ENCODE assay signal across 12 cellular contexts in the genomic region with DNA sequence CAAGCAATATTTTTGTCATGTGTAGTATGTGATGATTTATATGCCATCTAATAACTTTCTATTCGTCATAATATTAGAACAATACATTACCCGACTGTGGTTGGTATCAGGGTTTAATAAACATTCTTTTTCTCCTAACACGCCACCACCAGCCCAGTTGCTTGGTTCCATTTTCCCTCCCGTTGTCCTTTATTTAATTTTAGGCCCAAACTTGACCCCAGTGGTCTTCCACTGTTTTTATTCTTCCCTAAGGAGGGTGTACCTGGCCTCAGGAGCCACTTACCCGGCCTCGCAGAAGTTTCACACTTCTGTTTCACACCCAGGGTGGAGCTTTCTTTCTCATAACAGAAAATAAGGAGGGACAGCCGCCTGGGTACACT. TPM values are rescaled to one million over a fixed set of nuclear protein-coding genes. Genes with fewer than 3 reads are reported as not detected.
A peak's percentile ranks its signal among the peaks of the same experiment; 100 is the strongest.
DNase-seq lines count a peak whose midpoint lies in the region; ATAC-seq and TF ChIP-seq lines count a peak whose summit lies in the region.
"Had no signal": no experiment of that assay in that cellular context is flagged by ENCODE, and none has a peak within 500 bp of the region (broad histone marks: within the 10 kb centered on the region; RNA-seq: fewer than 3 reads in every experiment).

No MANE protein-coding gene starts in this region.

- intact Hi-C loops in prostate gland (cut with DNase I) = loop anchor here (2.0 kb wide), 1 partner anchor 34 kb away; the partner anchor contains the start of gene PIM1

- H2AFZ ChIP-seq in GM23338 = no peak overlapping the region

- peaks cover 6% of the 10 kb centered on the region for H3K9me3 Mint-ChIP-seq in GM23338
- H3K9me3 Mint-ChIP-seq: IgD-negative memory B cell had no signal

- peaks cover 3% of the 10 kb centered on the region; the same call in 1 of the 2 replicates for H4K20me1 ChIP-seq in GM23338 (replicated peaks; ENCODE audit: insufficient read depth)

- H3K4me1 ChIP-seq in GM23338 (ENCODE audit: insufficient read depth) = peaks cover 48% of the 10 kb centered on the region
- peaks cover 42% of the 10 kb centered on the region for H3K4me1 ChIP-seq in foreskin keratinocyte
- H3K4me1 ChIP-seq in prostate gland (replicated peaks) = no peaks in the 10 kb centered on the region

- peak overlapping the region; percentile 99 for H3K27ac Mint-ChIP-seq in GM23338
- H3K27ac Mint-ChIP-seq: IgD-negative memory B cell had no signal

- peak overlapping the region; percentile 70 for H3K4me3 ChIP-seq in GM23338
- H3K4me3 ChIP-seq in SK-N-MC = peak overlapping the region; percentile 94
- H3K4me3 ChIP-seq in prostate gland = no peak overlapping the region

- H3K27me3 Mint-ChIP-seq in GM23338 (ENCODE audit: insufficient read depth, low read depth, poor library complexity) = peaks cover 14% of the 10 kb centered on the region
- H3K27me3 Mint-ChIP-seq: IgD-negative memory B cell had no signal

- WGBS in prostate gland = 80% methylated on average over 7 of the region's 7 CpGs

- H3K27ac ChIP-seq in GM23338 (ENCODE audit: low read depth) (peak overlapping the region; percentile 100), SK-N-MC (peak overlapping the region; percentile 99), foreskin keratinocyte (peak overlapping the region; percentile 97), prostate gland (peak overlapping the region; percentile 18 to 32)
- H3K27ac ChIP-seq: parathyroid adenoma had no signal

- ATAC-seq in GM23338 = no peak
- ATAC-seq in foreskin keratinocyte = no peak
- no peak for ATAC-seq in GM18861 (IDR thresholded peaks at IDR 0.05; ENCODE audit: unreplicated experiment)

- H3K36me3 ChIP-seq in GM23338 (ENCODE audit: insufficient read depth) = peaks cover 5% of the 10 kb centered on the region
- H3K36me3 ChIP-seq in SK-N-MC (ENCODE audit: insufficient read depth, low read length) = no peaks in the 10 kb centered on the region
- no peaks in the 10 kb centered on the region for H3K36me3 ChIP-seq in prostate gland

- H3K4me2 ChIP-seq in GM23338 = peak overlapping the region; percentile 86

- H3K36me3 Mint-ChIP-seq in GM23338 (ENCODE audit: low read depth) = peaks cover 50% of the 10 kb centered on the region
- H3K36me3 Mint-ChIP-seq: IgD-negative memory B cell had no signal

- H3K4me3 Mint-ChIP-seq in GM23338 = peak overlapping the region; percentile 94

- peaks cover 8% of the 10 kb centered on the region; the same call in 1 of the 2 replicates for H3F3A ChIP-seq in GM23338 (replicated peaks; ENCODE audit: low read depth)

- no peak for TF ChIP-seq POLR2A in prostate gland (IDR thresholded peaks at IDR 0.05)

- H3K27me3 ChIP-seq in GM23338 (ENCODE audit: insufficient read depth) (no peaks in the 10 kb centered on the region), foreskin keratinocyte (no peaks in the 10 kb centered on the region), prostate gland (replicated peaks; ENCODE audit: insufficient read depth) (no peaks in the 10 kb centered on the region)

- H3K9ac ChIP-seq in SK-N-MC (ENCODE audit: insufficient read length) = peak overlapping the region; percentile 91
- H3K9ac ChIP-seq: parathyroid adenoma had no signal

- H3K4me1 Mint-ChIP-seq in GM23338 = peaks cover 63% of the 10 kb centered on the region

- DNase-seq in GM23338 (ENCODE audit: low spot score) (no peak), SK-N-MC (ENCODE audit: low read depth, low spot score) (no peak), foreskin keratinocyte (no peak), prostate gland (ENCODE audit: low spot score) (no peak), NCI-H1417 treated with DMSO at 0.1 percent for 48 hours (lab: John Stamatoyannopoulos, UW) (no peak), occipital lobe (lab: John Stamatoyannopoulos, UW) (no peak), H4 (ENCODE audit: low spot score) (no peak)
- DNase-seq: DMS153, NCI-H524 had no signal

- TF ChIP-seq CTCF in GM23338 (conservative IDR thresholded peaks at IDR 0.05; ENCODE audit: low read depth in 2 of 2) = no peak
- TF ChIP-seq CTCF in foreskin keratinocyte (conservative IDR thresholded peaks at IDR 0.05) = no peak
- TF ChIP-seq CTCF in prostate gland (IDR thresholded peaks at IDR 0.05) = no peak

- H3K9me3 ChIP-seq in SK-N-MC (ENCODE audit: low read depth, low read length) = no peaks in the 10 kb centered on the region
- no peaks in the 10 kb centered on the region for H3K9me3 ChIP-seq in prostate gland

- peaks cover 64% of the 10 kb centered on the region for H3K79me2 ChIP-seq in GM23338 (replicated peaks; ENCODE audit: insufficient read depth)
- H3K79me2 ChIP-seq: parathyroid adenoma had no signal

- no peaks in the 10 kb centered on the region for H3K9me2 ChIP-seq in GM23338 (ENCODE audit: insufficient read depth)

TF ChIP-seq in GM23338, 12 proteins besides CTCF, POLR2A, EP300 and RAD21 (continues in another document):
- TF ChIP-seq EZH2 (IDR thresholded peaks at IDR 0.05; ENCODE audit: low read depth, unreplicated experiment) (no peak), CREB1 (CRISPR knock-in tag; IDR thresholded peaks at IDR 0.05; ENCODE audit: low read depth) (no peak), JUNB (IDR thresholded peaks at IDR 0.05; ENCODE audit: unreplicated experiment) (no peak), STAT1 (IDR thresholded peaks at IDR 0.05; ENCODE audit: unreplicated experiment) (no peak), ZNF331 (CRISPR knock-in tag; IDR thresholded peaks at IDR 0.05; ENCODE audit: low read depth) (no peak), ZNF462 (CRISPR knock-in tag; IDR thresholded peaks at IDR 0.05) (no peak)

RNA-seq across cellular contexts. Expression of gene PIM1, which starts 33.1 kb away (rescaled TPM):
- total RNA-seq in GM23338 (2014; rRNA removed; shearing (Covaris generic)) = 64.0 and 74.2 TPM in 2 replicates
- polyA plus RNA-seq in GM23338 (2016; fragmentation: Nextera tagmentation; extraction: Ambion mirVana) (43.7 and 46.0 TPM in 2 replicates), foreskin keratinocyte (9.1 and 11.0 TPM in 2 replicates)
- total RNA-seq in foreskin keratinocyte (11.5 and 17.1 TPM in 2 replicates), prostate gland (10 to 100 TPM in 1 of 2 donors, 1 to 10 TPM in 1; 4.8 to 35.3 TPM), occipital lobe (22.8 TPM)
- 9.2 and 12.3 TPM in 2 replicates for total RNA-seq in H4 (2014; rRNA removed; shearing (Covaris generic))

Comparison
In these comparisons a context has a peak if more than half of its experiments do, and no peak if none do; other contexts are left out.
1. H3K27ac ChIP-seq: peak in every context shown above with its lines; median percentile 100 in GM23338; 99 in SK-N-MC; 97 in foreskin keratinocyte; 25 in prostate gland.
2. H3K4me3 ChIP-seq: peak in GM23338 (single experiment) and SK-N-MC (single experiment); none in prostate gland (0 of 2).